ENCODE assay signal across 8 cellular contexts in genomic region chr10:50740351-50740688, GRCh38. TPM values are rescaled to one million over a fixed set of nuclear protein-coding genes. Genes with fewer than 3 reads are reported as not detected.
DNase-seq lines count a peak whose midpoint lies in the region; ATAC-seq and TF ChIP-seq lines count a peak whose summit lies in the region.

No MANE protein-coding gene starts in this region.

- H3K27me3 ChIP-seq in heart left ventricle: no peaks in the 10 kb centered on the region
- H3K27me3 ChIP-seq in prostate gland (replicated peaks; ENCODE audit: insufficient read depth): no peaks in the 10 kb centered on the region

- H3K4me3 ChIP-seq in heart left ventricle: peak overlapping the region; percentile 49 to 88 (median 76)
- peak overlapping the region; percentile 39 to 59 for H3K4me3 ChIP-seq in prostate gland

- no peaks in the 10 kb centered on the region for H3K36me3 Mint-ChIP-seq in activated naive CD8-positive, alpha-beta T cell

- peak; percentile 27 for ATAC-seq in HG02623 (IDR thresholded peaks at IDR 0.05; ENCODE audit: unreplicated experiment)
- peak; percentile 19 to 68 (median 46) for ATAC-seq in heart left ventricle

- H3K4me1 Mint-ChIP-seq in activated naive CD8-positive, alpha-beta T cell (ENCODE audit: low read depth): peaks cover 32% of the 10 kb centered on the region

- H3K9me3 ChIP-seq in heart left ventricle (no peaks in the 10 kb centered on the region), prostate gland (no peaks in the 10 kb centered on the region)

- DNase-seq in NCI-H2227 treated with DMSO at 0.1 percent for 48 hours (lab: John Stamatoyannopoulos, UW) (peak; percentile 40), NCI-H2227 (lab: John Stamatoyannopoulos, UW; ENCODE audit: unreplicated experiment) (no peak), NCI-H526 treated with DMSO at 0.1 percent for 48 hours (lab: John Stamatoyannopoulos, UW) (peak; percentile 32), heart left ventricle (peak in 3 of 5 donors; percentile 17 to 30 (median 21)), prostate gland (ENCODE audit: low spot score) (no peak), T1000 (lab: John Stamatoyannopoulos, UW) (no peak)

- H3K9me3 Mint-ChIP-seq in activated naive CD8-positive, alpha-beta T cell (ENCODE audit: low read depth): no peaks in the 10 kb centered on the region

- intact Hi-C loops in heart left ventricle (cut with DNase I): no loop called here
- intact Hi-C loops in prostate gland (cut with DNase I): no loop called here

- 3 to 6% (median 5%) methylated on average over 8 of the region's 8 CpGs for WGBS in heart left ventricle, 4 donors
- 2% methylated on average over 8 of the region's 8 CpGs for WGBS in prostate gland

- H3K4me3 Mint-ChIP-seq in activated naive CD8-positive, alpha-beta T cell: peak overlapping the region; percentile 98

- H3K36me3 ChIP-seq in heart left ventricle (no peaks in the 10 kb centered on the region), prostate gland (no peaks in the 10 kb centered on the region)

- no peak for TF ChIP-seq CTCF in heart left ventricle (IDR thresholded peaks at IDR 0.05)
- no peak for TF ChIP-seq CTCF in prostate gland (IDR thresholded peaks at IDR 0.05)

- H3K27ac Mint-ChIP-seq in activated naive CD8-positive, alpha-beta T cell: peak overlapping the region; percentile 94

- TF ChIP-seq POLR2A in heart left ventricle (IDR thresholded peaks at IDR 0.05) (no peak), prostate gland (IDR thresholded peaks at IDR 0.05) (no peak)

- H3K4me1 ChIP-seq in heart left ventricle (peaks cover 0 to 8% (median 3%) of the 10 kb centered on the region in 12 donors), prostate gland (replicated peaks) (no peaks in the 10 kb centered on the region)

- peak overlapping the region; percentile 66 to 85 (median 78) for H3K27ac ChIP-seq in heart left ventricle
- H3K27ac ChIP-seq in prostate gland: peak overlapping the region; percentile 64 to 72

- no peaks in the 10 kb centered on the region for H3K27me3 Mint-ChIP-seq in activated naive CD8-positive, alpha-beta T cell

RNA-seq across cellular contexts. Expression of gene ASAH2B, which starts 0.6 kb away (rescaled TPM):
- 1 to 10 TPM; 1.4 to 7.7 (median 4.5) TPM for total RNA-seq in heart left ventricle
- polyA plus RNA-seq in heart left ventricle: 1 to 10 TPM; 1.6 to 6.0 TPM
- total RNA-seq in prostate gland: 1 to 10 TPM; 3.5 to 4.2 TPM

Comparison
In these comparisons a context has a peak if more than half of its experiments do, and no peak if none do; other contexts are left out.
1. DNase-seq: peak in NCI-H2227 treated with DMSO at 0.1 percent for 48 hours (single experiment), NCI-H526 treated with DMSO at 0.1 percent for 48 hours (single experiment) and heart left ventricle (3 of 5); none in NCI-H2227 (single experiment), prostate gland (single experiment) and T1000 (single experiment).